8 cellular contexts compared by ENCODE assay signal in genomic region chr13:113001251-113002140, GRCh38. TPM values are rescaled to one million over a fixed set of nuclear protein-coding genes. Genes with fewer than 3 reads are reported as not detected.
A peak's percentile ranks its signal among the peaks of the same experiment; 100 is the strongest.
DNase-seq lines count a peak whose midpoint lies in the region; ATAC-seq and TF ChIP-seq lines count a peak whose summit lies in the region.

No MANE protein-coding gene starts in this region.

- H3K27ac ChIP-seq in IMR-90 (ENCODE audit: insufficient read depth, low read length) = no peak overlapping the region
- no peak overlapping the region for H3K27ac ChIP-seq in Panc1 (ENCODE audit: low read length)
- H3K27ac ChIP-seq in hepatocyte = peak overlapping the region; percentile 75

- H3K27me3 Mint-ChIP-seq in stimulated activated memory B cell treated with anti-CD40 and anti-IgM and Interleukin-4, amounts not matched to agents 10 μg/mL and 1 μg/mL and 100 μg/mL, for 72 hours = peaks cover 26% of the 10 kb centered on the region
- no peaks in the 10 kb centered on the region for H3K27me3 Mint-ChIP-seq in activated CD4-positive, alpha-beta T cell treated with anti-CD3 and anti-CD28 coated beads, Interleukin-2, amount 10 ng/mL, durations not matched to agents 24 days and 14 days

- in situ Hi-C loops in IMR-90 (cut with MboI; ENCODE audit: low sequenced_read_pairs) = no loop called here
- in situ Hi-C loops in Panc1 (cut with HindIII; ENCODE audit: low pct_unique_long_range_greater_than_20kb, low sequenced_read_pairs) = no loop called here

- H3K56ac ChIP-seq in IMR-90 (ENCODE audit: extremely low read depth, insufficient read depth, low read length) = no peak overlapping the region

- H4K20me1 ChIP-seq in IMR-90 (ENCODE audit: insufficient read depth, low read length) (no peaks in the 10 kb centered on the region; the same call in 1 of the 2 replicates), hepatocyte (ENCODE audit: insufficient read depth, poor library complexity, severe bottlenecking) (no peaks in the 10 kb centered on the region)

- H2BK20ac ChIP-seq in IMR-90 (ENCODE audit: low read depth, low read length) = no peak overlapping the region

- H4K91ac ChIP-seq in IMR-90 (ENCODE audit: insufficient read depth, low read depth, low read length) = no peak overlapping the region

- POLR2A ChIA-PET in IMR-90 (lab: Charles Lee; ENCODE audit: unreplicated experiment) (no interaction called here), Panc1 (lab: Charles Lee) (interaction anchor here (0.7 kb wide), 1 partner anchor 33 kb away, joined by 6 read pairs; no protein-coding TSS in a partner anchor)

- H3K9me2 ChIP-seq in hepatocyte (replicated peaks; ENCODE audit: insufficient read depth) = no peaks in the 10 kb centered on the region

- no peaks in the 10 kb centered on the region; the same call in 1 of the 2 replicates for H3K9me3 ChIP-seq in IMR-90 (ENCODE audit: control insufficient read depth, insufficient read depth, low read length)
- H3K9me3 ChIP-seq in Panc1 (ENCODE audit: control insufficient read depth, insufficient read depth, low read depth, low read length) = no peaks in the 10 kb centered on the region
- H3K9me3 ChIP-seq in hepatocyte (ENCODE audit: low read depth) = no peaks in the 10 kb centered on the region

- H2BK15ac ChIP-seq in IMR-90 (ENCODE audit: low read depth, low read length) = no peak overlapping the region

- H3K4ac ChIP-seq in IMR-90 (ENCODE audit: low read depth, low read length) = no peak overlapping the region

- no TSS peak for BruUV-seq in IMR-90 (replicated peaks; lab: Mats Ljungman, UMichigan)
- no TSS peak for BruUV-seq in Panc1 (replicated peaks; lab: Mats Ljungman, UMichigan)

- no peak overlapping the region for H3K14ac ChIP-seq in IMR-90 (replicated peaks; ENCODE audit: low read depth, low read length)

- peaks cover 20% of the 10 kb centered on the region for H3K79me2 ChIP-seq in hepatocyte

- H3K27me3 ChIP-seq in IMR-90 (ENCODE audit: control insufficient read depth, insufficient read depth, low read length) (peaks cover 70% of the 10 kb centered on the region), Panc1 (ENCODE audit: control insufficient read depth, insufficient read depth, low read length) (no peaks in the 10 kb centered on the region), hepatocyte (no peaks in the 10 kb centered on the region)

- intact Hi-C loops in IMR-90 (cut with micrococcal nuclease) = no loop called here
- intact Hi-C loops in Panc1 (cut with micrococcal nuclease; ENCODE audit: unreplicated experiment) = no loop called here
- intact Hi-C loops in activated CD4-positive, alpha-beta T cell treated with anti-CD3 and anti-CD28 coated beads, Interleukin-2, amount 10 ng/mL, durations not matched to agents 24 days and 14 days (cut with micrococcal nuclease) = no loop called here

- H3K4me1 Mint-ChIP-seq in stimulated activated memory B cell treated with anti-CD40 and anti-IgM and Interleukin-4, amounts not matched to agents 10 μg/mL and 1 μg/mL and 100 μg/mL, for 72 hours = peaks cover 12% of the 10 kb centered on the region
- H3K4me1 Mint-ChIP-seq in activated CD4-positive, alpha-beta T cell treated with anti-CD3 and anti-CD28 coated beads, Interleukin-2, amount 10 ng/mL, durations not matched to agents 24 days and 14 days = peaks cover 3% of the 10 kb centered on the region

- H2AK5ac ChIP-seq in IMR-90 (ENCODE audit: low read depth, low read length) = no peak overlapping the region

- no peak overlapping the region for H2BK120ac ChIP-seq in IMR-90 (ENCODE audit: low read depth, low read length)

- H4K5ac ChIP-seq in IMR-90 (ENCODE audit: low read depth, low read length) = no peak overlapping the region

- H2BK5ac ChIP-seq in IMR-90 (ENCODE audit: low read depth, low read length, poor library complexity, severe bottlenecking) = no peak overlapping the region

- H3K27ac Mint-ChIP-seq in stimulated activated memory B cell treated with anti-CD40 and anti-IgM and Interleukin-4, amounts not matched to agents 10 μg/mL and 1 μg/mL and 100 μg/mL, for 72 hours = no peak overlapping the region
- H3K27ac Mint-ChIP-seq in activated naive CD4-positive, alpha-beta T cell treated with anti-CD3 and anti-CD28 coated beads, Interleukin-2, amount 50 U/mL, for 72 hours = no peak overlapping the region
- no peak overlapping the region for H3K27ac Mint-ChIP-seq in activated CD4-positive, alpha-beta T cell treated with anti-CD3 and anti-CD28 coated beads, Interleukin-2, amount 10 ng/mL, durations not matched to agents 24 days and 14 days

- H3K23ac ChIP-seq in IMR-90 (ENCODE audit: low read depth, low read length) = no peak overlapping the region

- H3K36me3 ChIP-seq in IMR-90 (ENCODE audit: control insufficient read depth, insufficient read depth, low read length) (no peaks in the 10 kb centered on the region), Panc1 (ENCODE audit: control insufficient read depth, insufficient read depth, low read length) (no peaks in the 10 kb centered on the region), hepatocyte (replicated peaks; ENCODE audit: insufficient read depth, low read depth) (no peaks in the 10 kb centered on the region)

- H3K4me3 ChIP-seq in IMR-90 (ENCODE audit: insufficient read depth, low read depth, low read length) = no peak overlapping the region
- peak overlapping the region in 1 of 2 experiments; percentile 11; a peak in 1 of 4 replicates for H3K4me3 ChIP-seq in Panc1 (ENCODE audit: low read depth in 2 of 2, low read length in 2 of 2)
- peak overlapping the region; percentile 21 for H3K4me3 ChIP-seq in hepatocyte

- no peaks in the 10 kb centered on the region for H3K9me1 ChIP-seq in IMR-90 (ENCODE audit: insufficient read depth, low read length)

- H3K9ac ChIP-seq in IMR-90 (ENCODE audit: low read depth, low read length) = no peak overlapping the region

- DNase-seq in IMR-90 (peak; percentile 3), Panc1 (ENCODE audit: low read depth, low spot score) (no peak), hepatocyte (ENCODE audit: low spot score) (peak; percentile 83), GM10266 (ENCODE audit: extremely low spot score) (no peak)
- no peak for DNase-seq in activated naive CD4-positive, alpha-beta T cell treated with anti-CD3 and anti-CD28 coated beads, Interleukin-2, amount 50 U/mL, for 72 hours (ENCODE audit: low spot score in 2 of 2)
- DNase-seq in activated CD4-positive, alpha-beta T cell treated with anti-CD3 and anti-CD28 coated beads, Interleukin-2, amount 10 ng/mL, durations not matched to agents 24 days and 14 days = no peak

- CTCF ChIA-PET in IMR-90 (lab: Yijun Ruan, JAX) = no interaction called here
- CTCF ChIA-PET in Panc1 (lab: Charles Lee) = no interaction called here

- no peak overlapping the region for H3K18ac ChIP-seq in IMR-90 (ENCODE audit: low read depth, low read length)

- no peak overlapping the region for H4K8ac ChIP-seq in IMR-90 (ENCODE audit: low read depth in 2 of 2, low read length in 2 of 2)

- no peak overlapping the region for H2AK9ac ChIP-seq in IMR-90 (replicated peaks; ENCODE audit: low read depth, low read length, poor library complexity)

- H3K79me1 ChIP-seq in IMR-90 (ENCODE audit: low read depth in 1 of 2, low read length in 2 of 2) = no peaks in the 10 kb centered on the region

- TF ChIP-seq POLR2A in IMR-90 (IDR thresholded peaks at IDR 0.05; ENCODE audit: low read depth, low read length) = no peak

- H3K4me1 ChIP-seq in IMR-90 (ENCODE audit: control insufficient read depth, insufficient read depth, low read length) = no peaks in the 10 kb centered on the region; the same call in 1 of the 2 replicates
- H3K4me1 ChIP-seq in Panc1 (ENCODE audit: control insufficient read depth, insufficient read depth, low read length) = no peaks in the 10 kb centered on the region
- H3K4me1 ChIP-seq in hepatocyte (ENCODE audit: insufficient read depth) = peaks cover 29% of the 10 kb centered on the region

- no peak overlapping the region for H3K4me2 ChIP-seq in IMR-90 (ENCODE audit: low read depth, low read length)
- peak overlapping the region; percentile 84 for H3K4me2 ChIP-seq in hepatocyte

- no peak overlapping the region for H3K4me3 Mint-ChIP-seq in stimulated activated memory B cell treated with anti-CD40 and anti-IgM and Interleukin-4, amounts not matched to agents 10 μg/mL and 1 μg/mL and 100 μg/mL, for 72 hours
- no peak overlapping the region for H3K4me3 Mint-ChIP-seq in activated CD4-positive, alpha-beta T cell treated with anti-CD3 and anti-CD28 coated beads, Interleukin-2, amount 10 ng/mL, durations not matched to agents 24 days and 14 days

- TF ChIP-seq CTCF in IMR-90 (conservative IDR thresholded peaks at IDR 0.05; ENCODE audit: low read depth, low read length) (no peak), Panc1 (IDR thresholded peaks at IDR 0.05) (no peak), hepatocyte (IDR thresholded peaks at IDR 0.05; ENCODE audit: poor library complexity) (no peak), GM10266 (IDR thresholded peaks at IDR 0.05; ENCODE audit: control insufficient read depth, insufficient read depth, low read depth, missing control alignments) (no peak)

- no peak for TF ChIP-seq RAD21 in IMR-90 (IDR thresholded peaks at IDR 0.05; ENCODE audit: low read length)

- no peaks in the 10 kb centered on the region for H3K36me3 Mint-ChIP-seq in stimulated activated memory B cell treated with anti-CD40 and anti-IgM and Interleukin-4, amounts not matched to agents 10 μg/mL and 1 μg/mL and 100 μg/mL, for 72 hours
- H3K36me3 Mint-ChIP-seq in activated naive CD4-positive, alpha-beta T cell treated with anti-CD3 and anti-CD28 coated beads, Interleukin-2, amount 50 U/mL, for 72 hours = no peaks in the 10 kb centered on the region
- H3K36me3 Mint-ChIP-seq in activated CD4-positive, alpha-beta T cell treated with anti-CD3 and anti-CD28 coated beads, Interleukin-2, amount 10 ng/mL, durations not matched to agents 24 days and 14 days (ENCODE audit: low read depth) = no peaks in the 10 kb centered on the region

- dilution Hi-C loops in IMR-90 (cut with HindIII; ENCODE audit: low sequenced_read_pairs, unreplicated experiment) = no loop called here

- H3K9me3 Mint-ChIP-seq in stimulated activated memory B cell treated with anti-CD40 and anti-IgM and Interleukin-4, amounts not matched to agents 10 μg/mL and 1 μg/mL and 100 μg/mL, for 72 hours = no peaks in the 10 kb centered on the region
- no peaks in the 10 kb centered on the region for H3K9me3 Mint-ChIP-seq in activated naive CD4-positive, alpha-beta T cell treated with anti-CD3 and anti-CD28 coated beads, Interleukin-2, amount 50 U/mL, for 72 hours
- peaks cover 6% of the 10 kb centered on the region for H3K9me3 Mint-ChIP-seq in activated CD4-positive, alpha-beta T cell treated with anti-CD3 and anti-CD28 coated beads, Interleukin-2, amount 10 ng/mL, durations not matched to agents 24 days and 14 days

- WGBS in IMR-90 (ENCODE audit: extremely low coverage in 2 of 2, insufficient read length in 1 of 2), 2 experiments = 14% methylated on average over 14 of the region's 50 CpGs; no CpG with 5 or more reads in 1 of the 2 experiments
- 25% methylated on average over 45 of the region's 50 CpGs for WGBS in hepatocyte (ENCODE audit: low lambda C conversion rate, missing lambda C conversion rate)

- ATAC-seq in IMR-90 (ENCODE audit: low read depth) (peak; percentile 62), Panc1 (peak; percentile 18; the same call in 1 of the 2 replicates), GM21423 (IDR thresholded peaks at IDR 0.05; ENCODE audit: unreplicated experiment) (no peak)
- ATAC-seq in stimulated activated memory B cell treated with anti-CD40 and anti-IgM and Interleukin-4, amounts not matched to agents 10 μg/mL and 1 μg/mL and 100 μg/mL, for 72 hours = peak; percentile 17
- ATAC-seq in activated naive CD4-positive, alpha-beta T cell treated with anti-CD3 and anti-CD28 coated beads, Interleukin-2, amount 50 U/mL, for 72 hours = no peak

- H2AFZ ChIP-seq in IMR-90 (replicated peaks; ENCODE audit: low read length, poor library complexity) (peak overlapping the region; percentile 52), hepatocyte (peak overlapping the region; percentile 51)

RNA-seq across cellular contexts. Expression of gene MCF2L, which starts 32.5 kb away (rescaled TPM):
- 0.18 TPM in 1 of 2 replicates, not detected in the other for total RNA-seq in IMR-90 (2012; rRNA removed)
- not detected in 2 replicates for polyA plus RNA-seq in IMR-90 (2012; rRNA removed)
- 0.02 and 0.09 TPM in 2 replicates for polyA plus RNA-seq in IMR-90 (2012; cell fraction: cytosol; rRNA removed)
- 0.09 and 0.11 TPM in 2 replicates for polyA plus RNA-seq in IMR-90 (2012; cell fraction: nucleus; rRNA removed; ENCODE audit: low replicate concordance)
- 0.57 TPM for total RNA-seq in Panc1 (2021; ENCODE audit: unreplicated experiment)
- 0.74 TPM for polyA plus RNA-seq in Panc1 (2012; ENCODE audit: insufficient read length)
- 16.7 and 22.4 TPM in 2 replicates for total RNA-seq in hepatocyte
- 11.1 and 13.5 TPM in 2 replicates for polyA plus RNA-seq in hepatocyte
- total RNA-seq in activated naive CD4-positive, alpha-beta T cell treated with anti-CD3 and anti-CD28 coated beads, Interleukin-2, amount 50 U/mL, for 72 hours = 10 to 100 TPM in 1 of 2 donors, 1 to 10 TPM in 1; 4.8 to 14.2 TPM
- total RNA-seq in activated CD4-positive, alpha-beta T cell treated with anti-CD3 and anti-CD28 coated beads, Interleukin-2, amount 10 ng/mL, durations not matched to agents 24 days and 14 days = 0.09 and 0.38 TPM in 2 replicates

Comparison
In these comparisons a context has a peak if more than half of its experiments do, and no peak if none do; other contexts are left out.
1. ATAC-seq: peak in IMR-90 (single experiment), Panc1 (single experiment) and stimulated activated memory B cell treated with anti-CD40 and anti-IgM and Interleukin-4, amounts not matched to agents 10 μg/mL and 1 μg/mL and 100 μg/mL, for 72 hours (single experiment); none in activated naive CD4-positive, alpha-beta T cell treated with anti-CD3 and anti-CD28 coated beads, Interleukin-2, amount 50 U/mL, for 72 hours (0 of 2) and GM21423 (single experiment).
2. DNase-seq: peak in IMR-90 (single experiment) and hepatocyte (single experiment); none in Panc1 (single experiment), activated naive CD4-positive, alpha-beta T cell treated with anti-CD3 and anti-CD28 coated beads, Interleukin-2, amount 50 U/mL, for 72 hours (0 of 2), GM10266 (single experiment) and activated CD4-positive, alpha-beta T cell treated with anti-CD3 and anti-CD28 coated beads, Interleukin-2, amount 10 ng/mL, durations not matched to agents 24 days and 14 days (single experiment).